8 cellular contexts compared by ENCODE assay signal in the genomic region with DNA sequence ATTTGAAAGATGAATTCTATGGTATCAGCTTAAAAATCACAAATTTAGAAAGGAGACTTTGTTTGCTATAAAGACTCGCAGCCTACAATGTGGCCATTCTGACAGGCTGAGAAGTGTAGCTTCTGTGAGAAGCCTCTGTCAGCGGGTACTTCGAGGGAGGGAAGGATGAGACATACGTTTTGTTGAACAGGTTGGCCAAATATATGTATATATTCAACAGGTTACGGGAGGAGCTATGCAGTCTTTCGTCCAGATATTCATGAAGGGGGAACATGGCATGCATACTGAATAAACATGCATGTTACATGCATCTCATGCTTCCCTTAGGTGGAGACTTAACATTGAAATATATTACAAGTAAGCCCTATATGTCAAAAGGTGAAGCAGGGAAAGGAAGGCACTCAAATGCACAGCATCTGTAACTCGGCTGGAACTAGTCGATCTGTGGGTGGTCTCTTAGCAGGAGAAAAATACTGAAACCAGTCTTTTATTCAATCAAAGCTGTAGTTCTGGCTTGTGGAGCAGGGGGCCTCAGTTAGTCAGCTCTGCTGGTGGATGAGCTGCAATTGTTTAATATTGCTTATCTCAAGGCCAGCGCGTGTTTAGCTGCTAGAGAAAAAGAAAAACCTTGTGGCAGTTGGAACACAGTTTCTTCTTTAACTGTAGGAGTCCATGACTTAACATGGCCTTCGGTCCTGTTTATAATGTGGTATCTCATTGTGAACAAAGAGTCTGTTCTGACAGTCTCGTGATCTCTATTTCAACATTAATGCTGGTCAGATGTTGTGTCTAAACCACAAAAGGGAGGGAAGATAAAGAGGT.
DNase-seq lines count a peak whose midpoint lies in the region; ATAC-seq and TF ChIP-seq lines count a peak whose summit lies in the region.

No MANE protein-coding gene starts in this region.

- H4K91ac ChIP-seq in mesenchymal stem cell (ENCODE audit: low read length) = no peak overlapping the region

- no peaks in the 10 kb centered on the region for H3K36me3 ChIP-seq in SK-N-SH (replicated peaks in 1 of 2; ENCODE audit: control insufficient read depth in 1 of 2, insufficient read depth in 2 of 2, low read length in 1 of 2)
- H3K36me3 ChIP-seq in mesenchymal stem cell (ENCODE audit: control insufficient read depth in 1 of 2, insufficient read depth in 2 of 2, low read depth in 1 of 2, low read length in 2 of 2) = no peaks in the 10 kb centered on the region

- H3K18ac ChIP-seq in mesenchymal stem cell (ENCODE audit: low read depth in 1 of 2, low read length in 2 of 2) = no peak overlapping the region

- no peak overlapping the region for H3K4ac ChIP-seq in mesenchymal stem cell (ENCODE audit: low read depth in 1 of 2, low read length in 2 of 2)

- DNase-seq in SK-N-SH = peak; percentile 35
- peak; percentile 79 for DNase-seq in mesenchymal stem cell
- no peak for DNase-seq in NCI-H2171 treated with DMSO at 0.1 percent for 48 hours (lab: John Stamatoyannopoulos, UW)
- no peak for DNase-seq in NCI-H2081 (lab: John Stamatoyannopoulos, UW)
- no peak for DNase-seq in GM19238 (ENCODE audit: insufficient read length, low spot score)

- no peaks in the 10 kb centered on the region for H3F3A ChIP-seq in SK-N-SH (replicated peaks; ENCODE audit: insufficient read depth)

- H3K27ac ChIP-seq in SK-N-SH (ENCODE audit: low read depth in 2 of 2, low read length in 1 of 2) = no peak overlapping the region
- H3K27ac ChIP-seq in mesenchymal stem cell (ENCODE audit: low read length, poor library complexity, severe bottlenecking) = no peak overlapping the region

- H3K79me2 ChIP-seq in SK-N-SH (ENCODE audit: insufficient read depth) = no peaks in the 10 kb centered on the region

- H3K79me1 ChIP-seq in mesenchymal stem cell (replicated peaks; ENCODE audit: low read length, poor library complexity, severe bottlenecking) = no peaks in the 10 kb centered on the region

- no peak overlapping the region for H2BK15ac ChIP-seq in mesenchymal stem cell (ENCODE audit: low read depth, poor library complexity, severe bottlenecking)

- no peak overlapping the region for H2BK12ac ChIP-seq in mesenchymal stem cell (ENCODE audit: low read length in 2 of 2)

- H3K14ac ChIP-seq in mesenchymal stem cell (ENCODE audit: low read length in 2 of 2) = no peak overlapping the region

- H3K23ac ChIP-seq in mesenchymal stem cell (ENCODE audit: low read length in 2 of 2) = no peak overlapping the region

- H4K20me1 ChIP-seq in SK-N-SH (ENCODE audit: insufficient read depth) = no peaks in the 10 kb centered on the region

- H3K4me3 ChIP-seq in SK-N-SH (ENCODE audit: low read depth in 2 of 2, low read length in 1 of 2) (no peak overlapping the region), mesenchymal stem cell (ENCODE audit: insufficient read depth in 1 of 2, low read depth in 1 of 2, low read length in 2 of 2) (peak overlapping the region in 1 of 2 experiments; percentile 32)

- H2AFZ ChIP-seq in SK-N-SH (ENCODE audit: low read depth) = no peak overlapping the region
- no peak overlapping the region for H2AFZ ChIP-seq in mesenchymal stem cell (ENCODE audit: low read depth, low read length)

- POLR2A ChIA-PET in SK-N-SH (lab: Yijun Ruan, JAX) = no interaction called here

- no peak overlapping the region for H4K8ac ChIP-seq in mesenchymal stem cell (ENCODE audit: low read length)

- 0 out of 2 replicates have a peak, but pooled peaks have one; percentile 12 for TF ChIP-seq CTCF in SK-N-SH (IDR thresholded peaks at IDR 0.05)

- H3K27me3 ChIP-seq in SK-N-SH (ENCODE audit: insufficient read depth) = no peaks in the 10 kb centered on the region
- no peaks in the 10 kb centered on the region for H3K27me3 ChIP-seq in mesenchymal stem cell (ENCODE audit: control insufficient read depth in 1 of 2, insufficient read depth in 1 of 2, low read length in 2 of 2)

- no peak overlapping the region for H2BK120ac ChIP-seq in mesenchymal stem cell (ENCODE audit: low read depth, low read length)

- no peaks in the 10 kb centered on the region for H3K9me3 ChIP-seq in SK-N-SH
- H3K9me3 ChIP-seq in mesenchymal stem cell (ENCODE audit: control insufficient read depth, low read length) = no peaks in the 10 kb centered on the region

- H3K4me1 ChIP-seq in SK-N-SH (ENCODE audit: control insufficient read depth in 1 of 2, insufficient read depth in 2 of 2, low read depth in 1 of 2, low read length in 1 of 2) = no peaks in the 10 kb centered on the region; a peak in 1 of 4 replicates
- H3K4me1 ChIP-seq in mesenchymal stem cell (ENCODE audit: control insufficient read depth, insufficient read depth, low read depth, low read length) = no peaks in the 10 kb centered on the region

- TF ChIP-seq EP300 in SK-N-SH (IDR thresholded peaks at IDR 0.05; ENCODE audit: borderline replicate concordance in 1 of 2, low read depth in 1 of 2, low read length in 1 of 2) = no peak

- no peaks in the 10 kb centered on the region for H3K9me2 ChIP-seq in SK-N-SH

- H2BK5ac ChIP-seq in mesenchymal stem cell (ENCODE audit: low read depth, low read length, poor library complexity, severe bottlenecking) = no peak overlapping the region

- H3K4me2 ChIP-seq in SK-N-SH (no peak overlapping the region), mesenchymal stem cell (ENCODE audit: low read length, poor library complexity, severe bottlenecking) (no peak overlapping the region)

- CTCF ChIA-PET in SK-N-SH (lab: Yijun Ruan, JAX) = interaction anchor here (1.3 kb wide), 2 partner anchors 10 to 94 kb away, joined by 3 read pairs; no protein-coding TSS in a partner anchor

- WGBS in SK-N-SH (ENCODE audit: low lambda C conversion rate) = 87% methylated on average over 12 of the region's 12 CpGs
- 49% methylated on average over 12 of the region's 12 CpGs for WGBS in mesenchymal stem cell

- H3K9ac ChIP-seq in SK-N-SH (no peak overlapping the region), mesenchymal stem cell (ENCODE audit: low read length) (peak overlapping the region; percentile 54)

- ATAC-seq in GM18861 (IDR thresholded peaks at IDR 0.05; ENCODE audit: unreplicated experiment) (peak; percentile 2), HG02623 (IDR thresholded peaks at IDR 0.05; ENCODE audit: unreplicated experiment) (peak; percentile 19), HG03196 (IDR thresholded peaks at IDR 0.05; ENCODE audit: unreplicated experiment) (no peak)

- H2AK5ac ChIP-seq in mesenchymal stem cell (ENCODE audit: low read length, severe bottlenecking) = no peak overlapping the region

- peak; percentile 21; the same call in 1 of the 2 replicates for TF ChIP-seq RAD21 in SK-N-SH (IDR thresholded peaks at IDR 0.05; ENCODE audit: low read length)

TF ChIP-seq in SK-N-SH, 30 proteins besides CTCF, POLR2A, EP300 and RAD21:
- TF ChIP-seq, protein P1, sequence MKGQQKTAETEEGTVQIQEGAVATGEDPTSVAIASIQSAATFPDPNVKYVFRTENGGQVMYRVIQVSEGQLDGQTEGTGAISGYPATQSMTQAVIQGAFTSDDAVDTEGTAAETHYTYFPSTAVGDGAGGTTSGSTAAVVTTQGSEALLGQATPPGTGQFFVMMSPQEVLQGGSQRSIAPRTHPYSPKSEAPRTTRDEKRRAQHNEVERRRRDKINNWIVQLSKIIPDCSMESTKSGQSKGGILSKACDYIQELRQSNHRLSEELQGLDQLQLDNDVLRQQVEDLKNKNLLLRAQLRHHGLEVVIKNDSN (IDR thresholded peaks at IDR 0.05; ENCODE audit: borderline replicate concordance, low read depth) = no peak
- no peak for TF ChIP-seq RFX5 (IDR thresholded peaks at IDR 0.05; ENCODE audit: low read length)
- TF ChIP-seq MEF2A (IDR thresholded peaks at IDR 0.05; ENCODE audit: borderline replicate concordance, low read depth) = no peak
- TF ChIP-seq NRF1 (IDR thresholded peaks at IDR 0.05; ENCODE audit: low read depth, low read length) = no peak
- no peak for TF ChIP-seq MXI1 (IDR thresholded peaks at IDR 0.05; ENCODE audit: low read depth, low read length)
- TF ChIP-seq, protein P2, sequence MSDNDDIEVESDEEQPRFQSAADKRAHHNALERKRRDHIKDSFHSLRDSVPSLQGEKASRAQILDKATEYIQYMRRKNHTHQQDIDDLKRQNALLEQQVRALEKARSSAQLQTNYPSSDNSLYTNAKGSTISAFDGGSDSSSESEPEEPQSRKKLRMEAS (IDR thresholded peaks at IDR 0.05; ENCODE audit: low read depth) = no peak

Comparison
In these comparisons a context has a peak if more than half of its experiments do, and no peak if none do; other contexts are left out.
1. DNase-seq: peak in SK-N-SH (single experiment) and mesenchymal stem cell (single experiment); none in NCI-H2171 treated with DMSO at 0.1 percent for 48 hours (single experiment), NCI-H2081 (0 of 2) and GM19238 (single experiment).